In the genomic region with DNA sequence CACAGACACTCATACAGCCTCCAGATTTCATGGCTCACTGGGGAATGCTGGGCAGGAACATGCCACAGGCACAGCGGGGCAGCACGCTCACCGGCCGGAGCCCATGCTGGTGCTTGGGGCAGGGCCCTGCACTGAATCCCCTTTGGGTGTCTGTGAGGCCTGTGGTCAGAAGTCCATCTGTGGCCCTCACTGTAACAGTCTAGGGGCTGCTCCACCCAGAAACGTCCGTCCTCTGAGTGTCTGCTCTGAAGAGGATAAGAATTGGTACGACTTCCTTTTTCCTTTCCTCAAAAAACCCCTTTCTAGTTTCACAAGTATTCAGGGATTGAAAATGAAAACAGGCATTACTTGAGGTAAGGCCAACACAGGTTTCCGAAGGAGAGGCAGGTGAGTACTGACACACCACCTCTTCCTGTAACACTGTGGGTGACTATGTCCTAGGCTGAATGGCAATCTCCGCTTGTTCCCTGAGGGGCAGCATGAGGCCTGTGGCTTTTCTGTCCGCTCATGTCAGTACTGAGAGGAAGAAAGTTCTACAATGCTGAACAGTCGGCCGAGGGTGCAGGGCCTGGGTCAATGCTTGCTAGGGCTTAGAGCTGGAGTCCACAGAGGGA, we compare ENCODE assay signal across 9 cellular contexts. TPM values are rescaled to one million over a fixed set of nuclear protein-coding genes. Genes with fewer than 3 reads are reported as not detected.
DNase-seq lines count a peak whose midpoint lies in the region; ATAC-seq, FAIRE-seq and TF ChIP-seq lines count a peak whose summit lies in the region.
"Had no signal": no experiment of that assay in that cellular context is flagged by ENCODE, and none has a peak within 500 bp of the region (broad histone marks: within the 10 kb centered on the region; RNA-seq: fewer than 3 reads in every experiment).

No MANE protein-coding gene starts in this region.

- no peak for FAIRE-seq in kidney (lab: Jason Lieb, UNC)

- H3K4me1 ChIP-seq in kidney (ENCODE audit: control insufficient read depth in 1 of 2, insufficient read depth in 1 of 2, low read depth in 1 of 2, low read length in 2 of 2): peaks cover 3 to 4% of the 10 kb centered on the region in 2 donors

- no peak overlapping the region for H3K4me3 ChIP-seq in kidney (ENCODE audit: low read length in 2 of 2)
- no peak overlapping the region for H3K4me3 ChIP-seq in dorsolateral prefrontal cortex

- no peaks in the 10 kb centered on the region for H3K9me3 ChIP-seq in kidney (ENCODE audit: control insufficient read depth in 1 of 2, low read length in 2 of 2)

- ATAC-seq in GM21619 (IDR thresholded peaks at IDR 0.05; ENCODE audit: unreplicated experiment) (peak; percentile 84), HG03565 (IDR thresholded peaks at IDR 0.05; ENCODE audit: unreplicated experiment) (peak; percentile 59)

- TF ChIP-seq CTCF in kidney (IDR thresholded peaks at IDR 0.05; ENCODE audit: borderline replicate concordance, extremely low read depth, insufficient read depth): no peak
- TF ChIP-seq CTCF in dorsolateral prefrontal cortex (IDR thresholded peaks at IDR 0.05 in 54 of 56, conservative IDR thresholded peaks at IDR 0.05 in 2 of 56; ENCODE audit: low read depth in 1 of 56, partially characterized antibody in 56 of 56): no peak

- H3K9ac ChIP-seq in kidney (ENCODE audit: low read length in 2 of 2): no peak overlapping the region

- H3K27me3 ChIP-seq in dorsolateral prefrontal cortex: no peaks in the 10 kb centered on the region

- H3K27ac ChIP-seq in kidney (ENCODE audit: low read depth in 2 of 2, low read length in 2 of 2): peak overlapping the region in 1 of 2 donors; percentile 5
- peak overlapping the region in 1 of 59 donors; percentile 5 for H3K27ac ChIP-seq in dorsolateral prefrontal cortex

- peak; percentile 11 for DNase-seq in activated CD4-positive, alpha-beta T cell treated with anti-CD3 and anti-CD28 coated beads for 48 hours
- DNase-seq in activated CD4-positive, alpha-beta T cell treated with anti-CD3 and anti-CD28 coated beads, Interleukin-2, amount 50 U/mL, for 1 hour: no peak
- peak; percentile 30 for DNase-seq in stimulated activated CD8-positive, alpha-beta memory T cell treated with anti-CD3 and anti-CD28 coated beads, Interleukin-4, amount 100 ng/mL, for 48 hours
- no peak for DNase-seq in SHP77 (lab: John Stamatoyannopoulos, UW)
- DNase-seq in kidney: no peak
- DNase-seq in dorsolateral prefrontal cortex: no peak
- DNase-seq: NCI-H510A treated with DMSO at 0.1 percent for 48 hours had no signal

- H3K36me3 ChIP-seq in kidney (ENCODE audit: control insufficient read depth in 1 of 2, insufficient read depth in 2 of 2, low read length in 2 of 2): no peaks in the 10 kb centered on the region

- intact Hi-C loops in kidney (cut with DNase I) (no loop called here), dorsolateral prefrontal cortex (cut with DNase I) (no loop called here)

RNA-seq across cellular contexts. Expression of gene TMEM11, which starts 42.5 kb away (rescaled TPM):
- total RNA-seq in kidney (17.4 TPM), dorsolateral prefrontal cortex (10 to 100 TPM; 11.9 to 23.7 (median 17.4) TPM)
- polyA plus RNA-seq in kidney (ENCODE audit: insufficient read depth, low read depth, low replicate concordance): 34.2 TPM

RNA-seq across cellular contexts. Expression of gene DHRS7B, which starts 44.7 kb away (rescaled TPM):
- 19.9 TPM for total RNA-seq in kidney
- polyA plus RNA-seq in kidney (ENCODE audit: insufficient read depth, low read depth, low replicate concordance): 58.8 TPM
- total RNA-seq in dorsolateral prefrontal cortex: 10 to 100 TPM; 13.4 to 31.5 (median 21.3) TPM

Comparison
In these comparisons a context has a peak if more than half of its experiments do, and no peak if none do; other contexts are left out.
1. DNase-seq: peak in activated CD4-positive, alpha-beta T cell treated with anti-CD3 and anti-CD28 coated beads for 48 hours (single experiment) and stimulated activated CD8-positive, alpha-beta memory T cell treated with anti-CD3 and anti-CD28 coated beads, Interleukin-4, amount 100 ng/mL, for 48 hours (single experiment); none in activated CD4-positive, alpha-beta T cell treated with anti-CD3 and anti-CD28 coated beads, Interleukin-2, amount 50 U/mL, for 1 hour (single experiment), SHP77 (0 of 2), kidney (single experiment) and dorsolateral prefrontal cortex (0 of 10).